ENCODE assay signal across 1 cellular context in genomic region chr3:32420138-32420981, GRCh38.
A peak's percentile ranks its signal among the peaks of the same experiment; 100 is the strongest.
TF ChIP-seq lines count a peak whose summit lies in the region.

No MANE protein-coding gene starts in this region.

TF ChIP-seq in SK-N-SH, 30 proteins besides CTCF, POLR2A, EP300 and RAD21 (continued from another document):
- TF ChIP-seq, protein P1, sequence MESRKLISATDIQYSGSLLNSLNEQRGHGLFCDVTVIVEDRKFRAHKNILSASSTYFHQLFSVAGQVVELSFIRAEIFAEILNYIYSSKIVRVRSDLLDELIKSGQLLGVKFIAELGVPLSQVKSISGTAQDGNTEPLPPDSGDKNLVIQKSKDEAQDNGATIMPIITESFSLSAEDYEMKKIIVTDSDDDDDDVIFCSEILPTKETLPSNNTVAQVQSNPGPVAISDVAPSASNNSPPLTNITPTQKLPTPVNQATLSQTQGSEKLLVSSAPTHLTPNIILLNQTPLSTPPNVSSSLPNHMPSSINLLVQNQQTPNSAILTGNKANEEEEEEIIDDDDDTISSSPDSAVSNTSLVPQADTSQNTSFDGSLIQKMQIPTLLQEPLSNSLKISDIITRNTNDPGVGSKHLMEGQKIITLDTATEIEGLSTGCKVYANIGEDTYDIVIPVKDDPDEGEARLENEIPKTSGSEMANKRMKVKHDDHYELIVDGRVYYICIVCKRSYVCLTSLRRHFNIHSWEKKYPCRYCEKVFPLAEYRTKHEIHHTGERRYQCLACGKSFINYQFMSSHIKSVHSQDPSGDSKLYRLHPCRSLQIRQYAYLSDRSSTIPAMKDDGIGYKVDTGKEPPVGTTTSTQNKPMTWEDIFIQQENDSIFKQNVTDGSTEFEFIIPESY (IDR thresholded peaks at IDR 0.05; ENCODE audit: borderline replicate concordance, low read depth): 0 out of 2 replicates have a peak, but pooled peaks have one; percentile 16
- TF ChIP-seq YY1 (IDR thresholded peaks at IDR 0.05; ENCODE audit: low read depth): no peak
- no peak for TF ChIP-seq ELF1 (IDR thresholded peaks at IDR 0.05)
- peak; percentile 80 for TF ChIP-seq TCF12 (IDR thresholded peaks at IDR 0.05)
- TF ChIP-seq RXRA (IDR thresholded peaks at IDR 0.05; ENCODE audit: borderline replicate concordance, low read depth): peak; percentile 93
- TF ChIP-seq, protein P2, sequence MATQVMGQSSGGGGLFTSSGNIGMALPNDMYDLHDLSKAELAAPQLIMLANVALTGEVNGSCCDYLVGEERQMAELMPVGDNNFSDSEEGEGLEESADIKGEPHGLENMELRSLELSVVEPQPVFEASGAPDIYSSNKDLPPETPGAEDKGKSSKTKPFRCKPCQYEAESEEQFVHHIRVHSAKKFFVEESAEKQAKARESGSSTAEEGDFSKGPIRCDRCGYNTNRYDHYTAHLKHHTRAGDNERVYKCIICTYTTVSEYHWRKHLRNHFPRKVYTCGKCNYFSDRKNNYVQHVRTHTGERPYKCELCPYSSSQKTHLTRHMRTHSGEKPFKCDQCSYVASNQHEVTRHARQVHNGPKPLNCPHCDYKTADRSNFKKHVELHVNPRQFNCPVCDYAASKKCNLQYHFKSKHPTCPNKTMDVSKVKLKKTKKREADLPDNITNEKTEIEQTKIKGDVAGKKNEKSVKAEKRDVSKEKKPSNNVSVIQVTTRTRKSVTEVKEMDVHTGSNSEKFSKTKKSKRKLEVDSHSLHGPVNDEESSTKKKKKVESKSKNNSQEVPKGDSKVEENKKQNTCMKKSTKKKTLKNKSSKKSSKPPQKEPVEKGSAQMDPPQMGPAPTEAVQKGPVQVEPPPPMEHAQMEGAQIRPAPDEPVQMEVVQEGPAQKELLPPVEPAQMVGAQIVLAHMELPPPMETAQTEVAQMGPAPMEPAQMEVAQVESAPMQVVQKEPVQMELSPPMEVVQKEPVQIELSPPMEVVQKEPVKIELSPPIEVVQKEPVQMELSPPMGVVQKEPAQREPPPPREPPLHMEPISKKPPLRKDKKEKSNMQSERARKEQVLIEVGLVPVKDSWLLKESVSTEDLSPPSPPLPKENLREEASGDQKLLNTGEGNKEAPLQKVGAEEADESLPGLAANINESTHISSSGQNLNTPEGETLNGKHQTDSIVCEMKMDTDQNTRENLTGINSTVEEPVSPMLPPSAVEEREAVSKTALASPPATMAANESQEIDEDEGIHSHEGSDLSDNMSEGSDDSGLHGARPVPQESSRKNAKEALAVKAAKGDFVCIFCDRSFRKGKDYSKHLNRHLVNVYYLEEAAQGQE (IDR thresholded peaks at IDR 0.05; ENCODE audit: low read depth, low read length): no peak
- no peak for TF ChIP-seq SMC3 (IDR thresholded peaks at IDR 0.05; ENCODE audit: low read depth, low read length)
- no peak for TF ChIP-seq SIN3A (IDR thresholded peaks at IDR 0.05; ENCODE audit: borderline replicate concordance, low read depth, low read length)
- peak; percentile 89 for TF ChIP-seq JUND (IDR thresholded peaks at IDR 0.05)
- no peak for TF ChIP-seq CHD2 (IDR thresholded peaks at IDR 0.05; ENCODE audit: low read length, partially characterized antibody)
- no peak for TF ChIP-seq USF1 (IDR thresholded peaks at IDR 0.05; ENCODE audit: borderline replicate concordance, low read depth)
- peak; percentile 63; the same call in 1 of the 2 replicates for TF ChIP-seq TEAD4 (IDR thresholded peaks at IDR 0.05; ENCODE audit: borderline replicate concordance, insufficient read depth)
- no peak for TF ChIP-seq USF2 (IDR thresholded peaks at IDR 0.05; ENCODE audit: borderline replicate concordance, low read depth, low read length)
- TF ChIP-seq NFIC (IDR thresholded peaks at IDR 0.05; ENCODE audit: borderline replicate concordance): peak; percentile 80
- TF ChIP-seq FOSL2 (IDR thresholded peaks at IDR 0.05; ENCODE audit: borderline replicate concordance, low read depth): peak; percentile 87
- no peak for TF ChIP-seq GABPA (IDR thresholded peaks at IDR 0.05; ENCODE audit: low read depth)
